ENCODE assay signal across 38 cellular contexts in genomic region chr2:203282101-203282500, GRCh38.
"Had no signal": no experiment of that assay in that cellular context is flagged by ENCODE, and none has a peak within 500 bp of the region (broad histone marks: within the 10 kb centered on the region; RNA-seq: fewer than 3 reads in every experiment).

No MANE protein-coding gene starts in this region.

- H3K27me3 ChIP-seq: adrenal gland, ascending aorta, body of pancreas, brain microvascular endothelial cell, breast epithelium, cardiac muscle cell had no signal

- H3K4me3 ChIP-seq: adrenal gland, ascending aorta, body of pancreas, breast epithelium, cardiac muscle cell had no signal

- H3K36me3 Mint-ChIP-seq: activated naive CD4-positive, alpha-beta T cell treated with anti-CD3 and anti-CD28 coated beads, Interleukin-2, amount 50 U/mL, for 72 hours had no signal

- H3K4me3 Mint-ChIP-seq: activated naive CD4-positive, alpha-beta T cell treated with anti-CD3 and anti-CD28 coated beads for 36 hours; activated naive CD4-positive, alpha-beta T cell treated with anti-CD3 and anti-CD28 coated beads, Interleukin-2, amount 10 ng/mL, durations not matched to agents 7 days and 5 days; activated naive CD4-positive, alpha-beta T cell treated with anti-CD3 and anti-CD28 coated beads, Interleukin-2, amount 50 U/mL, for 24 hours; activated naive CD8-positive, alpha-beta T cell; activated naive CD8-positive, alpha-beta T cell treated with anti-CD3 and anti-CD28 coated beads, Interleukin-2, amount 10 ng/mL, durations not matched to agents 7 days and 5 days; activated naive CD8-positive, alpha-beta T cell treated with anti-CD3 and anti-CD28 coated beads, Interleukin-2, amount 50 U/mL, for 24 hours; activated T-cell treated with anti-CD3 and anti-CD28 coated beads, Interleukin-2, amount 50 U/mL, for 24 hours; activated T-cell treated with anti-CD3 and anti-CD28 coated beads, Interleukin-2, amount 50 U/mL, for 4 hours; activated T-cell treated with anti-CD3 and anti-CD28 coated beads, Interleukin-2, amount 50 U/mL, for 72 hours; activated T-helper 1 cell treated with anti-CD3 and anti-CD28 coated beads, Interleukin-12 subunit alpha, Interleukin-12 subunit beta, Interleukin-2, Interleukin-4 antibody, amounts not matched to agents 30 ng/mL and 10 ng/mL and 1 ng/mL, durations not matched to agents 14 hours and 24 hours and 36 hours; activated T-helper 17 cell treated with anti-CD3 and anti-CD28 coated beads, Interleukin-2, amount 50 U/mL, for 72 hours; brain; central memory CD8-positive, alpha-beta T cell had no signal

- H3K27ac ChIP-seq: body of pancreas, cardiac muscle cell had no signal

- ATAC-seq: activated naive CD4-positive, alpha-beta T cell treated with anti-CD3 and anti-CD28 coated beads, Interleukin-2, amount 50 U/mL, for 72 hours; activated naive CD8-positive, alpha-beta T cell treated with anti-CD3 and anti-CD28 coated beads, Interleukin-2, amount 50 U/mL, for 24 hours; activated T-cell treated with anti-CD3 and anti-CD28 coated beads, Interleukin-2, amount 50 U/mL, for 4 hours; activated T-cell treated with anti-CD3 and anti-CD28 coated beads, Interleukin-2, amount 50 U/mL, for 72 hours; activated T-helper 17 cell treated with anti-CD3 and anti-CD28 coated beads, Interleukin-2, amount 50 U/mL, for 72 hours; body of pancreas had no signal

- H3K9me3 ChIP-seq: adrenal gland, ascending aorta, body of pancreas, breast epithelium had no signal

- H3K9me3 Mint-ChIP-seq: activated naive CD4-positive, alpha-beta T cell treated with anti-CD3 and anti-CD28 coated beads for 36 hours; activated naive CD4-positive, alpha-beta T cell treated with anti-CD3 and anti-CD28 coated beads, Interleukin-2, amount 10 ng/mL, durations not matched to agents 7 days and 5 days; activated naive CD4-positive, alpha-beta T cell treated with anti-CD3 and anti-CD28 coated beads, Interleukin-2, amount 50 U/mL, for 24 hours; activated naive CD4-positive, alpha-beta T cell treated with anti-CD3 and anti-CD28 coated beads, Interleukin-2, amount 50 U/mL, for 72 hours; activated naive CD8-positive, alpha-beta T cell treated with anti-CD3 and anti-CD28 coated beads, Interleukin-2, amount 10 ng/mL, durations not matched to agents 7 days and 5 days; activated naive CD8-positive, alpha-beta T cell treated with anti-CD3 and anti-CD28 coated beads, Interleukin-2, amount 50 U/mL, for 24 hours; activated T-cell treated with anti-CD3 and anti-CD28 coated beads, Interleukin-2, amount 50 U/mL, for 24 hours; activated T-cell treated with anti-CD3 and anti-CD28 coated beads, Interleukin-2, amount 50 U/mL, for 4 hours; activated T-cell treated with anti-CD3 and anti-CD28 coated beads, Interleukin-2, amount 50 U/mL, for 72 hours; activated T-helper 1 cell treated with anti-CD3 and anti-CD28 coated beads, Interleukin-12 subunit alpha, Interleukin-12 subunit beta, Interleukin-2, Interleukin-4 antibody, amounts not matched to agents 30 ng/mL and 10 ng/mL and 1 ng/mL, durations not matched to agents 14 hours and 24 hours and 36 hours; activated T-helper 17 cell treated with anti-CD3 and anti-CD28 coated beads, Interleukin-2, amount 50 U/mL, for 72 hours; activated T-helper 2 cell treated with anti-CD3 and anti-CD28 coated beads, Interferon-gamma antibody, Interleukin-2, Interleukin-4, amounts not matched to agents 10 μg/mL and 5 μg/mL and 100 μg/mL, durations not matched to agents 14 hours and 24 hours and 36 hours; brain; central memory CD8-positive, alpha-beta T cell had no signal

- DNase-seq: activated effector memory CD4-positive, alpha-beta T cell treated with anti-CD3 and anti-CD28 coated beads, Interleukin-2, amount 50 U/mL, for 16 hours; activated effector memory CD4-positive, alpha-beta T cell treated with Interleukin-2 at 50 U/mL for 16 hours; activated gamma-delta T cell; activated gamma-delta T cell treated with Interleukin-2 at 50 U/mL for 16 hours; activated naive CD4-positive, alpha-beta T cell; activated naive CD4-positive, alpha-beta T cell treated with anti-CD3 and anti-CD28 coated beads for 36 hours; activated naive CD4-positive, alpha-beta T cell treated with anti-CD3 and anti-CD28 coated beads, Interleukin-2, amount 10 ng/mL, durations not matched to agents 7 days and 5 days; activated naive CD4-positive, alpha-beta T cell treated with anti-CD3 and anti-CD28 coated beads, Interleukin-2, amount 50 U/mL, for 16 hours; activated naive CD4-positive, alpha-beta T cell treated with Interleukin-2 at 50 U/mL for 16 hours; activated naive CD8-positive, alpha-beta T cell treated with anti-CD3 and anti-CD28 coated beads, Interleukin-2, amount 10 ng/mL, durations not matched to agents 7 days and 5 days; activated naive CD8-positive, alpha-beta T cell treated with anti-CD3 and anti-CD28 coated beads, Interleukin-2, amount 50 U/mL, for 24 hours; activated T-cell treated with anti-CD3 and anti-CD28 coated beads for 4 hours; activated T-cell treated with anti-CD3 and anti-CD28 coated beads, Interleukin-2, amount 50 U/mL, for 1 hour; activated T-cell treated with anti-CD3 and anti-CD28 coated beads, Interleukin-2, amount 50 U/mL, for 24 hours; activated T-cell treated with anti-CD3 and anti-CD28 coated beads, Interleukin-2, amount 50 U/mL, for 4 hours; activated T-cell treated with anti-CD3 and anti-CD28 coated beads, Interleukin-2, amount 50 U/mL, for 48 hours; activated T-cell treated with anti-CD3 and anti-CD28 coated beads, Interleukin-2, amount 50 U/mL, for 72 hours; amniotic stem cell; amygdala; anterior cingulate cortex; aorta; body of pancreas; brain microvascular endothelial cell; caudate nucleus; central memory CD4-positive, alpha-beta T cell; cerebellar nuclear complex had no signal

- H3K4me1 ChIP-seq: body of pancreas, breast epithelium had no signal

- H3K27me3 Mint-ChIP-seq: activated naive CD4-positive, alpha-beta T cell treated with anti-CD3 and anti-CD28 coated beads, Interleukin-2, amount 10 ng/mL, durations not matched to agents 7 days and 5 days; activated naive CD4-positive, alpha-beta T cell treated with anti-CD3 and anti-CD28 coated beads, Interleukin-2, amount 50 U/mL, for 24 hours; activated naive CD8-positive, alpha-beta T cell; activated naive CD8-positive, alpha-beta T cell treated with anti-CD3 and anti-CD28 coated beads, Interleukin-2, amount 10 ng/mL, durations not matched to agents 7 days and 5 days; activated naive CD8-positive, alpha-beta T cell treated with anti-CD3 and anti-CD28 coated beads, Interleukin-2, amount 50 U/mL, for 24 hours; activated T-cell treated with anti-CD3 and anti-CD28 coated beads, Interleukin-2, amount 50 U/mL, for 24 hours; activated T-helper 17 cell treated with anti-CD3 and anti-CD28 coated beads, Interleukin-2, amount 50 U/mL, for 72 hours; brain; central memory CD8-positive, alpha-beta T cell had no signal

- H3K4me1 Mint-ChIP-seq: activated naive CD4-positive, alpha-beta T cell treated with anti-CD3 and anti-CD28 coated beads, Interleukin-2, amount 10 ng/mL, durations not matched to agents 7 days and 5 days; activated naive CD4-positive, alpha-beta T cell treated with anti-CD3 and anti-CD28 coated beads, Interleukin-2, amount 50 U/mL, for 24 hours; activated naive CD8-positive, alpha-beta T cell treated with anti-CD3 and anti-CD28 coated beads, Interleukin-2, amount 50 U/mL, for 24 hours; activated T-helper 17 cell treated with anti-CD3 and anti-CD28 coated beads, Interleukin-2, amount 50 U/mL, for 72 hours; brain; central memory CD8-positive, alpha-beta T cell had no signal

- H3K27ac Mint-ChIP-seq: activated naive CD4-positive, alpha-beta T cell treated with anti-CD3 and anti-CD28 coated beads for 36 hours; activated naive CD4-positive, alpha-beta T cell treated with anti-CD3 and anti-CD28 coated beads, Interleukin-2, amount 10 ng/mL, durations not matched to agents 7 days and 5 days; activated naive CD4-positive, alpha-beta T cell treated with anti-CD3 and anti-CD28 coated beads, Interleukin-2, amount 50 U/mL, for 24 hours; activated naive CD4-positive, alpha-beta T cell treated with anti-CD3 and anti-CD28 coated beads, Interleukin-2, amount 50 U/mL, for 72 hours; activated naive CD8-positive, alpha-beta T cell; activated naive CD8-positive, alpha-beta T cell treated with anti-CD3 and anti-CD28 coated beads, Interleukin-2, amount 10 ng/mL, durations not matched to agents 7 days and 5 days; activated naive CD8-positive, alpha-beta T cell treated with anti-CD3 and anti-CD28 coated beads, Interleukin-2, amount 50 U/mL, for 24 hours; activated T-cell treated with anti-CD3 and anti-CD28 coated beads, Interleukin-2, amount 50 U/mL, for 24 hours; activated T-cell treated with anti-CD3 and anti-CD28 coated beads, Interleukin-2, amount 50 U/mL, for 72 hours; activated T-helper 1 cell treated with anti-CD3 and anti-CD28 coated beads, Interleukin-12 subunit alpha, Interleukin-12 subunit beta, Interleukin-2, Interleukin-4 antibody, amounts not matched to agents 30 ng/mL and 10 ng/mL and 1 ng/mL, durations not matched to agents 14 hours and 24 hours and 36 hours; activated T-helper 17 cell treated with anti-CD3 and anti-CD28 coated beads, Interleukin-2, amount 50 U/mL, for 72 hours; activated T-helper 2 cell treated with anti-CD3 and anti-CD28 coated beads, Interferon-gamma antibody, Interleukin-2, Interleukin-4, amounts not matched to agents 10 μg/mL and 5 μg/mL and 100 μg/mL, durations not matched to agents 14 hours and 24 hours and 36 hours; brain had no signal
